In the genomic region with DNA sequence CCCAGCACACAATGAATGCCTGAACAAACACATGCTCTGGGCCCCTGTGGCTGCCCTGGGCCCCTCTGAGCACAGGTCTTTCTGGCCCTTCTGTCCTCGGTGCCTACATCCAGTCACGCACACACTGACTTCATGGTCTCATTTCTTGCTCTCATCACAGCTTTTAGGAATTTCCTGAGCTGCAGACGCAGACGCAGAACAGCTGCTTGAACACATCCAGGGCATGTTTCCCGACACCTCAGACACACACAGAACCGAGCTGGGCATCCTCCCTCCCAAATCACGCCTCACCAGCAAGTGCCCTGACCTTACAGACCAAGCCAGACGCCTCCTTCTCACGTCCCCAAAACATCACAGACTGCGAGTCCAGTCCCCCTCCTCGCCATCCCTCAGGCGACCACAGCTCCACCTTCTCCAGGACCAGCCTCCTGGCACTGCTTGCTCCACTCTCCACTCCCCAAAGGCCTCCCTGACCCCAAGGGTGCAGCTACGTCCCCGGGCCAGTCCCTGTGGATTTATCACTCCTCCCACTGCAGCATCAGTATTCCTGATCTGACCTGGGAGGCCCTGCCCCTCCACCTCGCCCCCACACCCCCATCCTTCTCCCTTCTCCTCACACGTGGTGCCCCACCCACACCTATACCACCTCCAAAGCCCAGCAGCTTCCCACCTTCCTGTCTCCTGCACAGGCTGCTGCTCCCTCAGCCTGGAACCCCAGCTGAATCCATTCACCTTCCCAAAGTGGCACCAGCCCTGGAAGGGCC, we compare ENCODE assay signal across 28 cellular contexts. TPM values are rescaled to one million over a fixed set of nuclear protein-coding genes. Genes with fewer than 3 reads are reported as not detected.
A peak's percentile ranks its signal among the peaks of the same experiment; 100 is the strongest.
DNase-seq lines count a peak whose midpoint lies in the region; ATAC-seq, FAIRE-seq and TF ChIP-seq lines count a peak whose summit lies in the region.
"Had no signal": no experiment of that assay in that cellular context is flagged by ENCODE, and none has a peak within 500 bp of the region (broad histone marks: within the 10 kb centered on the region; RNA-seq: fewer than 3 reads in every experiment).

No MANE protein-coding gene starts in this region.

- no peak for FAIRE-seq in astrocyte (lab: Jason Lieb, UNC)
- FAIRE-seq: A549 had no signal

- H3K4me1 Mint-ChIP-seq in activated T-cell treated with anti-CD3 and anti-CD28 coated beads, Interleukin-2, amount 50 U/mL, for 24 hours (ENCODE audit: low read depth), result peaks cover 11% of the 10 kb centered on the region
- H3K4me1 Mint-ChIP-seq in astrocyte (ENCODE audit: low read depth, unreplicated experiment) (peaks cover 4% of the 10 kb centered on the region), glutamatergic neuron (ENCODE audit: low read depth, unreplicated experiment) (peaks cover 9% of the 10 kb centered on the region)
- peaks cover 15% of the 10 kb centered on the region for H3K4me1 Mint-ChIP-seq in stimulated activated effector memory CD8-positive, alpha-beta T cell treated with anti-CD3 and anti-CD28 coated beads, Interleukin-12 subunit alpha, Interleukin-12 subunit beta, amount 100 ng/mL, for 72 hours
- H3K4me1 Mint-ChIP-seq: WTC11 had no signal

- no peaks in the 10 kb centered on the region for H3K4me1 ChIP-seq in astrocyte (ENCODE audit: insufficient read depth, low read length)
- H3K4me1 ChIP-seq: A549, adrenal gland, spleen, uterus had no signal

- H3K27ac ChIP-seq in astrocyte (ENCODE audit: low read depth, low read length), result no peak overlapping the region
- H3K27ac ChIP-seq: A549, adrenal gland, left ventricle myocardium inferior, neutrophil, spleen, uterus had no signal

- no peak overlapping the region for H2AFZ ChIP-seq in astrocyte (ENCODE audit: low read depth, low read length)

- H3K9me3 Mint-ChIP-seq in activated T-cell treated with anti-CD3 and anti-CD28 coated beads, Interleukin-2, amount 50 U/mL, for 24 hours, result no peaks in the 10 kb centered on the region
- H3K9me3 Mint-ChIP-seq in astrocyte (ENCODE audit: unreplicated experiment), result no peaks in the 10 kb centered on the region
- peaks cover 4% of the 10 kb centered on the region for H3K9me3 Mint-ChIP-seq in glutamatergic neuron (ENCODE audit: unreplicated experiment)
- H3K9me3 Mint-ChIP-seq in stimulated activated effector memory CD8-positive, alpha-beta T cell treated with anti-CD3 and anti-CD28 coated beads, Interleukin-12 subunit alpha, Interleukin-12 subunit beta, amount 100 ng/mL, for 72 hours, result no peaks in the 10 kb centered on the region
- H3K9me3 Mint-ChIP-seq: activated T-helper 1 cell treated with anti-CD3 and anti-CD28 coated beads, Interleukin-12 subunit alpha, Interleukin-12 subunit beta, Interleukin-2, Interleukin-4 antibody, amounts not matched to agents 30 ng/mL and 10 ng/mL and 1 ng/mL, durations not matched to agents 14 hours and 24 hours and 36 hours; WTC11 had no signal

- H3K27ac Mint-ChIP-seq in activated T-cell treated with anti-CD3 and anti-CD28 coated beads, Interleukin-2, amount 50 U/mL, for 24 hours, result peak overlapping the region; percentile 40
- peak overlapping the region; percentile 48 for H3K27ac Mint-ChIP-seq in astrocyte (ENCODE audit: unreplicated experiment)
- H3K27ac Mint-ChIP-seq in glutamatergic neuron (ENCODE audit: unreplicated experiment), result peak overlapping the region; percentile 15
- H3K27ac Mint-ChIP-seq in stimulated activated effector memory CD8-positive, alpha-beta T cell treated with anti-CD3 and anti-CD28 coated beads, Interleukin-12 subunit alpha, Interleukin-12 subunit beta, amount 100 ng/mL, for 72 hours, result peak overlapping the region; percentile 51
- H3K27ac Mint-ChIP-seq: activated CD8-positive, alpha-beta T cell treated with anti-CD3 and anti-CD28 coated beads, Interleukin-2, amount 10 ng/mL, durations not matched to agents 7 days and 5 days; activated T-helper 1 cell treated with anti-CD3 and anti-CD28 coated beads, Interleukin-12 subunit alpha, Interleukin-12 subunit beta, Interleukin-2, Interleukin-4 antibody, amounts not matched to agents 30 ng/mL and 10 ng/mL and 1 ng/mL, durations not matched to agents 14 hours and 24 hours and 36 hours; WTC11 had no signal

- H3K9ac ChIP-seq in astrocyte (ENCODE audit: low read length), result no peak overlapping the region

- no peaks in the 10 kb centered on the region for H3K36me3 ChIP-seq in astrocyte (ENCODE audit: insufficient read depth, low read length)
- H3K36me3 ChIP-seq: adrenal gland, uterus had no signal

- H3K9me3 ChIP-seq in astrocyte (ENCODE audit: insufficient read depth, low read depth, low read length), result no peaks in the 10 kb centered on the region
- H3K9me3 ChIP-seq: A549, adrenal gland, heart left ventricle, left ventricle myocardium inferior, neutrophil, spleen, uterus had no signal

- H3K4me2 ChIP-seq in astrocyte (ENCODE audit: low read length), result no peak overlapping the region
- H3K4me2 ChIP-seq: A549 had no signal

- TF ChIP-seq CTCF in astrocyte (IDR thresholded peaks at IDR 0.05; ENCODE audit: insufficient read depth, low read depth, low read length), result no peak
- no peak for TF ChIP-seq CTCF in glutamatergic neuron (IDR thresholded peaks at IDR 0.05; ENCODE audit: partially characterized antibody, unreplicated experiment)

- H4K20me1 ChIP-seq in astrocyte (ENCODE audit: insufficient read depth, low read length), result no peaks in the 10 kb centered on the region

- no peaks in the 10 kb centered on the region for H3K27me3 ChIP-seq in astrocyte (ENCODE audit: insufficient read depth, low read length)
- H3K27me3 ChIP-seq: adrenal gland, heart left ventricle, neutrophil, spleen, uterus had no signal

- ATAC-seq in stimulated activated effector memory CD8-positive, alpha-beta T cell treated with anti-CD3 and anti-CD28 coated beads, Interleukin-12 subunit alpha, Interleukin-12 subunit beta, amount 100 ng/mL, for 72 hours, result no peak
- no peak for ATAC-seq in HG03442 (IDR thresholded peaks at IDR 0.05; ENCODE audit: unreplicated experiment)
- ATAC-seq: A549; activated CD8-positive, alpha-beta T cell treated with anti-CD3 and anti-CD28 coated beads, Interleukin-2, amount 10 ng/mL, durations not matched to agents 7 days and 5 days; WTC11 had no signal

- H3K36me3 Mint-ChIP-seq in activated T-cell treated with anti-CD3 and anti-CD28 coated beads, Interleukin-2, amount 50 U/mL, for 24 hours (ENCODE audit: low read depth), result peaks cover 18% of the 10 kb centered on the region
- H3K36me3 Mint-ChIP-seq in astrocyte (ENCODE audit: low read depth, unreplicated experiment) (peaks cover 11% of the 10 kb centered on the region), glutamatergic neuron (ENCODE audit: unreplicated experiment) (no peaks in the 10 kb centered on the region)
- peaks cover 6% of the 10 kb centered on the region for H3K36me3 Mint-ChIP-seq in stimulated activated effector memory CD8-positive, alpha-beta T cell treated with anti-CD3 and anti-CD28 coated beads, Interleukin-12 subunit alpha, Interleukin-12 subunit beta, amount 100 ng/mL, for 72 hours
- H3K36me3 Mint-ChIP-seq: WTC11 had no signal

- peaks cover 3% of the 10 kb centered on the region for H3K79me2 ChIP-seq in astrocyte (ENCODE audit: insufficient read depth, low read length)

- no peak overlapping the region for H3K4me3 ChIP-seq in astrocyte (ENCODE audit: insufficient read depth, low read depth, low read length)
- H3K4me3 ChIP-seq: A549, adrenal gland, heart left ventricle, left ventricle myocardium inferior, spleen, uterus had no signal

- no peaks in the 10 kb centered on the region for H3K27me3 Mint-ChIP-seq in activated T-cell treated with anti-CD3 and anti-CD28 coated beads, Interleukin-2, amount 50 U/mL, for 24 hours
- H3K27me3 Mint-ChIP-seq in astrocyte (ENCODE audit: low read depth, unreplicated experiment) (no peaks in the 10 kb centered on the region), glutamatergic neuron (ENCODE audit: unreplicated experiment) (peaks cover 11% of the 10 kb centered on the region)

- H3K4me3 Mint-ChIP-seq in activated T-cell treated with anti-CD3 and anti-CD28 coated beads, Interleukin-2, amount 50 U/mL, for 24 hours, result no peak overlapping the region
- H3K4me3 Mint-ChIP-seq in astrocyte (ENCODE audit: unreplicated experiment), result peak overlapping the region; percentile 29
- H3K4me3 Mint-ChIP-seq in glutamatergic neuron (ENCODE audit: unreplicated experiment), result no peak overlapping the region
- no peak overlapping the region for H3K4me3 Mint-ChIP-seq in stimulated activated effector memory CD8-positive, alpha-beta T cell treated with anti-CD3 and anti-CD28 coated beads, Interleukin-12 subunit alpha, Interleukin-12 subunit beta, amount 100 ng/mL, for 72 hours
- H3K4me3 Mint-ChIP-seq: activated CD8-positive, alpha-beta T cell treated with anti-CD3 and anti-CD28 coated beads, Interleukin-2, amount 10 ng/mL, durations not matched to agents 7 days and 5 days; activated T-helper 1 cell treated with anti-CD3 and anti-CD28 coated beads, Interleukin-12 subunit alpha, Interleukin-12 subunit beta, Interleukin-2, Interleukin-4 antibody, amounts not matched to agents 30 ng/mL and 10 ng/mL and 1 ng/mL, durations not matched to agents 14 hours and 24 hours and 36 hours; WTC11 had no signal

- no peak for DNase-seq in activated T-cell treated with anti-CD3 and anti-CD28 coated beads, Interleukin-2, amount 50 U/mL, for 24 hours
- DNase-seq in activated T-cell treated with anti-CD3 and anti-CD28 coated beads for 4 hours (no peak), astrocyte (ENCODE audit: low read depth) (no peak), glutamatergic neuron (no peak), NCI-H345 (lab: John Stamatoyannopoulos, UW) (no peak), NCI-H2196 (lab: John Stamatoyannopoulos, UW; ENCODE audit: unreplicated experiment) (no peak)
- DNase-seq in stimulated activated effector memory CD8-positive, alpha-beta T cell treated with anti-CD3 and anti-CD28 coated beads, Interleukin-12 subunit alpha, Interleukin-12 subunit beta, amount 100 ng/mL, for 72 hours (ENCODE audit: low spot score in 2 of 2), result no peak
- DNase-seq: activated CD8-positive, alpha-beta T cell treated with anti-CD3 and anti-CD28 coated beads, Interleukin-2, amount 10 ng/mL, durations not matched to agents 7 days and 5 days; C1 segment of cervical spinal cord; effector CD8-positive, alpha-beta T cell; EL; heart left ventricle; left ventricle myocardium inferior; NCI-H1092 treated with DMSO at 0.1 percent for 48 hours; NCI-H2081; NCI-H510A treated with DMSO at 0.1 percent for 48 hours; RPMI8226; spleen; stimulated activated CD4-positive, alpha-beta T cell treated with anti-CD3 and anti-CD28 coated beads, Interleukin-4, amount 100 ng/mL, for 24 hours; uterus had no signal

RNA-seq across cellular contexts. Expression of gene SIRT3, which starts 12.9 kb away (rescaled TPM):
- total RNA-seq in astrocyte (10.9 and 12.0 TPM in 2 replicates), glutamatergic neuron (ENCODE audit: unreplicated experiment) (23.6 TPM)

RNA-seq across cellular contexts. Expression of gene PSMD13, which starts 13.6 kb away (rescaled TPM):
- total RNA-seq in astrocyte, result 131 and 137 TPM in 2 replicates
- total RNA-seq in glutamatergic neuron (ENCODE audit: unreplicated experiment), result 136 TPM

RNA-seq across cellular contexts. Expression of gene RIC8A, which starts 15.7 kb away (rescaled TPM):
- total RNA-seq in astrocyte, result 157 TPM in 2 replicates
- total RNA-seq in glutamatergic neuron (ENCODE audit: unreplicated experiment), result 95.5 TPM

RNA-seq across cellular contexts. Expression of gene BET1L, which starts 16.0 kb away (rescaled TPM):
- total RNA-seq in astrocyte (73.2 and 81.6 TPM in 2 replicates), glutamatergic neuron (ENCODE audit: unreplicated experiment) (45.5 TPM)

RNA-seq across cellular contexts. Expression of gene SCGB1C1, which starts 30.3 kb away (rescaled TPM):
- total RNA-seq in astrocyte (not detected in 2 replicates), glutamatergic neuron (ENCODE audit: unreplicated experiment) (not detected)
- total RNA-seq: activated CD8-positive, alpha-beta T cell treated with anti-CD3 and anti-CD28 coated beads, Interleukin-2, amount 10 ng/mL, durations not matched to agents 7 days and 5 days; activated T-helper 1 cell treated with anti-CD3 and anti-CD28 coated beads, Interleukin-12 subunit alpha, Interleukin-12 subunit beta, Interleukin-2, Interleukin-4 antibody, amounts not matched to agents 30 ng/mL and 10 ng/mL and 1 ng/mL, durations not matched to agents 14 hours and 24 hours and 36 hours; adrenal gland; heart left ventricle; left ventricle myocardium inferior; LHCN-M2; mucosa of gallbladder; spleen; uterus; WTC11 had no signal
